1 cellular context compared by ENCODE assay signal in genomic region chr5:139474815-139475791, GRCh38.
TF ChIP-seq lines count a peak whose summit lies in the region.

No MANE protein-coding gene starts in this region.

TF ChIP-seq in GM23338, 12 proteins besides CTCF, POLR2A, EP300 and RAD21 (continued from another document):
- TF ChIP-seq ZNF462 (CRISPR knock-in tag; IDR thresholded peaks at IDR 0.05) (no peak), STAT1 (IDR thresholded peaks at IDR 0.05; ENCODE audit: unreplicated experiment) (no peak), EZH2phosphoT487 (IDR thresholded peaks at IDR 0.05; ENCODE audit: unreplicated experiment) (no peak), ZNF331 (CRISPR knock-in tag; IDR thresholded peaks at IDR 0.05; ENCODE audit: low read depth) (no peak), REST (IDR thresholded peaks at IDR 0.05; ENCODE audit: unreplicated experiment) (no peak), ETS1 (IDR thresholded peaks at IDR 0.05) (no peak), CREB1 (CRISPR knock-in tag; IDR thresholded peaks at IDR 0.05; ENCODE audit: low read depth) (no peak)
